In the genomic region with DNA sequence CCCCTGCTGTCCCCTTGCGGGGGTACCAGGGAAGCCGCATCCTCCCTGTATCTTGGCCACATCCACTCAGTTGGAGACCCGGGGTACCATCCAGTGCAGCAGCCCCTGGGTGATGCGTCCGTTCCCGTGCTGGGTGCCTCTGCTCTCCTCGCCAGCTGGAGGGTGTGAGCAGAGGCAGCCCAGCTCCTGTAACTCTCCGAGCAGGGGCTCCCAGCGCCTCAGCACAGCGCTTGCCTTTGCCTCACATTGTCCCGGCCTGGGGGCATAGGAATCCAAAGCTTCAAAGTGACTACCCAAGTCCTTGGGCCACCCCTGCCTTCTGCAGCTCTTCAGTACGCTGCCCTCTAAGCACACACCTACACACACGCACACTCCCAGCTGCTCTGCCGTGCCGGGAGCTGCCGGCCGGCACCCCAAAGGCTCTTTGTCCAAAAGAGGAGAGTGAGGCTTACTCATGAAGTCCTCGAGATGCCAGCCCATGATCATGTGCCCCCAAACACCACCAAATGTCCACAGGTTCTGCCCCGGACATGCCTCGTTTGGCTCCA, we compare ENCODE assay signal across 10 cellular contexts. TPM values are rescaled to one million over a fixed set of nuclear protein-coding genes. Genes with fewer than 3 reads are reported as not detected.
DNase-seq lines count a peak whose midpoint lies in the region; ATAC-seq, FAIRE-seq and TF ChIP-seq lines count a peak whose summit lies in the region.
"Had no signal": no experiment of that assay in that cellular context is flagged by ENCODE, and none has a peak within 500 bp of the region (broad histone marks: within the 10 kb centered on the region; RNA-seq: fewer than 3 reads in every experiment).

No MANE protein-coding gene starts in this region.

- H4K20me1 ChIP-seq in astrocyte (ENCODE audit: insufficient read depth, low read length) = peaks cover 7% of the 10 kb centered on the region

- no CpG with 5 or more reads among the region's 20 CpGs for WGBS in iPS DF 6.9 (ENCODE audit: insufficient coverage, insufficient read length)

- peaks cover 4% of the 10 kb centered on the region for H3K36me3 Mint-ChIP-seq in astrocyte (ENCODE audit: low read depth, unreplicated experiment)

- H3K9me3 Mint-ChIP-seq in astrocyte (ENCODE audit: unreplicated experiment) = no peaks in the 10 kb centered on the region

- TF ChIP-seq CTCF in astrocyte (IDR thresholded peaks at IDR 0.05; ENCODE audit: insufficient read depth, low read depth, low read length) = no peak

- no peaks in the 10 kb centered on the region for H3K36me3 ChIP-seq in ES-I3 (ENCODE audit: insufficient read depth, low read length)
- H3K36me3 ChIP-seq in astrocyte (ENCODE audit: insufficient read depth, low read length) = no peaks in the 10 kb centered on the region
- H3K36me3 ChIP-seq in iPS DF 6.9 (ENCODE audit: control insufficient read depth, insufficient read depth, low read length) = no peaks in the 10 kb centered on the region

- H3K9me3 ChIP-seq in ES-I3 (ENCODE audit: control insufficient read depth, insufficient read depth, low read length) (no peaks in the 10 kb centered on the region), astrocyte (ENCODE audit: insufficient read depth, low read depth, low read length) (no peaks in the 10 kb centered on the region), iPS DF 6.9 (ENCODE audit: control insufficient read depth, insufficient read depth, low read length) (no peaks in the 10 kb centered on the region)

- H3K9ac ChIP-seq in ES-I3 (ENCODE audit: low read depth, low read length) = peak overlapping the region; percentile 52
- peak overlapping the region; percentile 78 for H3K9ac ChIP-seq in astrocyte (ENCODE audit: low read length)

- H3K27me3 Mint-ChIP-seq in astrocyte (ENCODE audit: low read depth, unreplicated experiment) = peaks cover 9% of the 10 kb centered on the region

- peaks cover 21% of the 10 kb centered on the region for H3K4me1 Mint-ChIP-seq in astrocyte (ENCODE audit: low read depth, unreplicated experiment)

- peak overlapping the region; percentile 82 for H2AFZ ChIP-seq in astrocyte (ENCODE audit: low read depth, low read length)

- H3K27ac Mint-ChIP-seq in astrocyte (ENCODE audit: unreplicated experiment) = peak overlapping the region; percentile 86

- peak overlapping the region; percentile 57 for H3K4me3 ChIP-seq in astrocyte (ENCODE audit: insufficient read depth, low read depth, low read length)
- peak overlapping the region; percentile 26; the same call in 1 of the 2 replicates for H3K4me3 ChIP-seq in iPS DF 6.9 (ENCODE audit: low read length)
- H3K4me3 ChIP-seq in skeletal muscle cell (ENCODE audit: low read depth, low read length) = peak overlapping the region; percentile 62

- DNase-seq in astrocyte (ENCODE audit: low read depth) (peak; percentile 19), iPS DF 6.9 (ENCODE audit: low read depth, low spot score) (no peak), skeletal muscle cell (ENCODE audit: low read depth) (no peak)
- no peak for DNase-seq in activated CD8-positive, alpha-beta memory T cell treated with anti-CD3 and anti-CD28 coated beads for 24 hours

- H3K27ac ChIP-seq in astrocyte (ENCODE audit: low read depth, low read length) (peak overlapping the region; percentile 24), iPS DF 6.9 (ENCODE audit: low read length) (no peak overlapping the region)

- peak overlapping the region; percentile 89 for H3K4me3 Mint-ChIP-seq in astrocyte (ENCODE audit: unreplicated experiment)

- no peak for FAIRE-seq in astrocyte (lab: Jason Lieb, UNC)
- FAIRE-seq: colon, GM12891 had no signal

- H3K27me3 ChIP-seq in astrocyte (ENCODE audit: insufficient read depth, low read length) (peaks cover 3% of the 10 kb centered on the region), iPS DF 6.9 (ENCODE audit: control insufficient read depth, insufficient read depth, low read length) (no peaks in the 10 kb centered on the region)

- ATAC-seq in GM21717 (IDR thresholded peaks at IDR 0.05; ENCODE audit: unreplicated experiment) = no peak
- no peak for ATAC-seq in HG02938 (IDR thresholded peaks at IDR 0.05; ENCODE audit: unreplicated experiment)
- ATAC-seq in GM19035 (IDR thresholded peaks at IDR 0.05; ENCODE audit: unreplicated experiment) = no peak

- H3K4me1 ChIP-seq in ES-I3 (ENCODE audit: insufficient read depth, low read length) (peaks cover 11% of the 10 kb centered on the region), astrocyte (ENCODE audit: insufficient read depth, low read length) (peaks cover 18% of the 10 kb centered on the region), iPS DF 6.9 (ENCODE audit: control insufficient read depth, insufficient read depth, low read length) (peaks cover 4% of the 10 kb centered on the region; the same call in 1 of the 2 replicates)

- peak overlapping the region; percentile 86 for H3K4me2 ChIP-seq in astrocyte (ENCODE audit: low read length)

- peaks cover 3% of the 10 kb centered on the region for H3K79me2 ChIP-seq in astrocyte (ENCODE audit: insufficient read depth, low read length)

RNA-seq across cellular contexts. Expression of gene ANGPTL2, which starts 0.7 kb away (rescaled TPM):
- 17.5 and 21.3 TPM in 2 replicates for total RNA-seq in astrocyte
